Comparison of ENCODE assay signal across 1 cellular context in the genomic region with DNA sequence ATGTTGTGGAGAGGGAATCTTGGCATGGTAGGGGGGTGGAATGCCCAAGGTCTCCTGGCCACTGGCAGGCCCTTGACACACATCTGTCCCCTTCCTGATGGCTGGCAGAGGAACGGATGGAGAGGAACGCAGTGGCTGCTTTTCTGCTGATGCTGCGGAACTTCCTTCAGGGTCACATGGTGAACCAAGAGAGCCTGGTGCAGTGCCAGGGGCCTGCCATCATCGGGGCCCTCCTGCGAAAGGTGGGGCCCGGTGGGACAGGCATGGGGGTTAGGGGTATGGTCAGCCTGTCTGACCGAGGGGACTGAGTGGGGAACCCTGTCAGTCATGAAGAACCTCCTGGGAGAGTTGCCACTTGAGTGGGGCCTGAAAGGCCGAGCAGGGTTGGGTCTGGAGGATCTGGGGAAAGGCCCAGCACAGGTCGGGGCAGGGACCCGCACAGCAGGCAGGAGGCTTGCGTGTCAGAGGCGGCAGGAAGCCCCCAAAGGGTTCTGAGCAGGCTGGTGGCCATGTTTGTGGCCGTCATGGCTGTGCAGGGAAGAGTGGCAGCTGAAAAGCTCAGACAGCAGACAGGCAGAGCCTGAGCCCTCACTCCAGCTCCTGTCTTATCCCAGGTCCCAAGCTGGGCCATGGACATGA.
TF ChIP-seq lines count a peak whose summit lies in the region.

No MANE protein-coding gene starts in this region.

TF ChIP-seq in A549, 52 proteins besides CTCF, POLR2A, EP300 and RAD21:
- TF ChIP-seq MAFK (IDR thresholded peaks at IDR 0.05; ENCODE audit: partially characterized antibody): peak; percentile 82
- TF ChIP-seq KDM5A (IDR thresholded peaks at IDR 0.05): no peak
